ENCODE assay signal across 13 cellular contexts in the genomic region with DNA sequence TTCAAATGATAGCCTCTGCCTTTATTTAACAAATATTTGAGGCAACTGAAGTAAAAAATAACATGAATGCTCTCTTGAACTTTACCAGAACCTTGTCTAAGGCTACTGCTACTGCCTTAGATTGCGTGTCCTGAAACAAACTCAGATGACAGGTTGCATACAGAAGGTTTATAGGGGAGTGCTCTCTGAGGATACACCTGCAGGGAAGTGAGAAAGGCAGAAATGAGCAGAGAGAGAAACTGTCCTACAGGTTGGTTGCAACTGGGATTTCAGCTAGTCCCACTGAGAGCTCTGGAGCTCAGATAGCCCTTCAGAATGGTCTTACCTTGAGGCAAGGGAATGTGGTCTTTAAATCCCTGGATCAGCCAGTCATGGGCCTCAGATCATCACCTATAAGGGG.
A peak's percentile ranks its signal among the peaks of the same experiment; 100 is the strongest.
DNase-seq lines count a peak whose midpoint lies in the region; ATAC-seq lines count a peak whose summit lies in the region.
"Had no signal": no experiment of that assay in that cellular context is flagged by ENCODE, and none has a peak within 500 bp of the region (broad histone marks: within the 10 kb centered on the region; RNA-seq: fewer than 3 reads in every experiment).

No MANE protein-coding gene starts in this region.

- ATAC-seq in GM18517 (IDR thresholded peaks at IDR 0.05; ENCODE audit: unreplicated experiment) (peak; percentile 88), GM21367 (IDR thresholded peaks at IDR 0.05; ENCODE audit: unreplicated experiment) (peak; percentile 98), HG02970 (IDR thresholded peaks at IDR 0.05; ENCODE audit: low FRiP score, unreplicated experiment) (peak; percentile 73), HG03571 (IDR thresholded peaks at IDR 0.05; ENCODE audit: unreplicated experiment) (peak; percentile 61)
- ATAC-seq: left ventricle myocardium superior had no signal

- DNase-seq in activated T-cell treated with anti-CD3 and anti-CD28 coated beads for 4 hours (no peak), NCI-H1694 (lab: John Stamatoyannopoulos, UW) (no peak)
- DNase-seq in central memory CD4-positive, alpha-beta T cell = no peak
- no peak for DNase-seq in activated CD4-positive, CD25-positive, alpha-beta regulatory T cell treated with anti-CD3 and anti-CD28 coated beads, Interleukin-2, amount 50 U/mL, for 72 hours
- DNase-seq: activated T-cell treated with anti-CD3 and anti-CD28 coated beads, Interleukin-2, amount 50 U/mL, for 48 hours; GF-D8; glutamatergic neuron; left ventricle myocardium superior; NCI-H226 had no signal
